ENCODE assay signal across 31 cellular contexts in genomic region chr17:66445229-66445628, GRCh38.
DNase-seq lines count a peak whose midpoint lies in the region; ATAC-seq and TF ChIP-seq lines count a peak whose summit lies in the region.
"Had no signal": no experiment of that assay in that cellular context is flagged by ENCODE, and none has a peak within 500 bp of the region (broad histone marks: within the 10 kb centered on the region; RNA-seq: fewer than 3 reads in every experiment).

No MANE protein-coding gene starts in this region.

- H3K4me1 Mint-ChIP-seq in CD4-positive, alpha-beta T cell (ENCODE audit: low read depth): peaks cover 91% of the 10 kb centered on the region

- H3K4me3 Mint-ChIP-seq in CD4-positive, alpha-beta T cell: no peak overlapping the region
- H3K4me3 Mint-ChIP-seq: activated B cell treated with CpG ODN at 0.5 μM for 24 hours, brain, memory B cell, neural progenitor cell, T-cell, type B pancreatic cell had no signal

- no peaks in the 10 kb centered on the region for H3K27me3 Mint-ChIP-seq in CD4-positive, alpha-beta T cell
- H3K27me3 Mint-ChIP-seq: activated B cell treated with CpG ODN at 0.5 μM for 24 hours, T-cell had no signal

- no peaks in the 10 kb centered on the region for H3K9me3 ChIP-seq in CD4-positive, alpha-beta T cell (ENCODE audit: control insufficient read depth, low read length)
- no peaks in the 10 kb centered on the region for H3K9me3 ChIP-seq in KOPT-K1 (ENCODE audit: insufficient read depth, low read length, poor library complexity, severe bottlenecking)
- H3K9me3 ChIP-seq: left lung, right atrium auricular region had no signal

- H3K27me3 ChIP-seq in CD4-positive, alpha-beta T cell (ENCODE audit: control insufficient read depth, insufficient read depth, low read length): no peaks in the 10 kb centered on the region
- H3K27me3 ChIP-seq: BLaER1 treated with 17β-estradiol and CSF1 and Interleukin-3, amounts not matched to agents 10 nM and 100 nM; left lung; neural progenitor cell; right atrium auricular region had no signal

- peaks cover 6% of the 10 kb centered on the region; the same call in 1 of the 2 replicates for H3K36me3 ChIP-seq in KOPT-K1 (ENCODE audit: insufficient read depth, low read length)
- H3K36me3 ChIP-seq: left lung, neural progenitor cell, right atrium auricular region had no signal

- peak overlapping the region; percentile 37 for H3K27ac Mint-ChIP-seq in CD4-positive, alpha-beta T cell
- H3K27ac Mint-ChIP-seq: activated B cell treated with CpG ODN at 0.5 μM for 24 hours, memory B cell, type B pancreatic cell had no signal

- TF ChIP-seq CTCF in CD4-positive, alpha-beta T cell (IDR thresholded peaks at IDR 0.05): no peak
- TF ChIP-seq CTCF in fibroblast of mammary gland (conservative IDR thresholded peaks at IDR 0.05; ENCODE audit: control insufficient read depth, insufficient read depth, low read depth, low read length): no peak

- POLR2A ChIA-PET in CD4-positive, alpha-beta T cell (lab: Charles Lee): no interaction called here

- no peaks in the 10 kb centered on the region for H3K9me3 Mint-ChIP-seq in CD4-positive, alpha-beta T cell
- H3K9me3 Mint-ChIP-seq: activated B cell treated with CpG ODN at 0.5 μM for 24 hours, memory B cell, T-cell had no signal

- intact Hi-C loops in CD4-positive, alpha-beta T cell (cut with DNase I, micrococcal nuclease): no loop called here

- peaks cover 40% of the 10 kb centered on the region for H3K36me3 Mint-ChIP-seq in CD4-positive, alpha-beta T cell (ENCODE audit: low read depth)
- H3K36me3 Mint-ChIP-seq: brain, memory B cell, neural progenitor cell, type B pancreatic cell had no signal

- peak; percentile 36 for DNase-seq in AG08395 (ENCODE audit: low spot score)
- no peak for DNase-seq in CD4-positive, alpha-beta T cell
- DNase-seq in fibroblast of mammary gland (ENCODE audit: low read depth): peak; percentile 53
- no peak for DNase-seq in LoVo (ENCODE audit: low spot score)
- no peak for DNase-seq in SW 1271 (lab: John Stamatoyannopoulos, UW)
- no peak for DNase-seq in H4 (ENCODE audit: low spot score)
- DNase-seq in activated effector memory CD4-positive, alpha-beta T cell treated with Interleukin-2 at 50 U/mL for 16 hours: no peak
- DNase-seq: activated B cell treated with CpG ODN at 0.5 μM for 24 hours; activated CD4-positive, alpha-beta T cell treated with anti-CD3 and anti-CD28 coated beads, Interleukin-2, amount 50 U/mL, for 4 hours; activated naive CD4-positive, alpha-beta T cell treated with anti-CD3 and anti-CD28 coated beads, Interleukin-2, amount 50 U/mL, for 16 hours; amniotic stem cell; COR-L47; glutamatergic neuron; GOT3; KBM-7; left lung; MM.1S; NCI-H2081; NCI-H774; SIG-M5; stimulated activated naive CD4-positive, alpha-beta T cell; T-cell had no signal

- H3K4me3 ChIP-seq in fibroblast of mammary gland (ENCODE audit: control insufficient read depth, low read depth, low read length): no peak overlapping the region
- H3K4me3 ChIP-seq: BLaER1 treated with 17β-estradiol and CSF1 and Interleukin-3, amounts not matched to agents 10 nM and 100 nM; left lung; neural progenitor cell; right atrium auricular region; smooth muscle cell had no signal

- CTCF ChIA-PET in CD4-positive, alpha-beta T cell (lab: Charles Lee): no interaction called here

- no peak overlapping the region for H3K27ac ChIP-seq in CD4-positive, alpha-beta T cell (ENCODE audit: low read depth, low read length)
- peak overlapping the region; percentile 7 for H3K27ac ChIP-seq in KOPT-K1 (ENCODE audit: low read depth, low read length, poor library complexity, severe bottlenecking)
- H3K27ac ChIP-seq: left lung, neural progenitor cell, parathyroid adenoma, right atrium auricular region had no signal

- no peak for ATAC-seq in CD4-positive, alpha-beta T cell (ENCODE audit: poor library complexity)
- ATAC-seq: left lung, T-cell had no signal

Comparison
In these comparisons a context has a peak if more than half of its experiments do, and no peak if none do; other contexts are left out.
1. DNase-seq: peak in AG08395 (single experiment) and fibroblast of mammary gland (single experiment); none in CD4-positive, alpha-beta T cell (0 of 10), LoVo (single experiment), SW 1271 (0 of 2), H4 (single experiment) and activated effector memory CD4-positive, alpha-beta T cell treated with Interleukin-2 at 50 U/mL for 16 hours (single experiment).